8 cellular contexts compared by ENCODE assay signal in the genomic region with DNA sequence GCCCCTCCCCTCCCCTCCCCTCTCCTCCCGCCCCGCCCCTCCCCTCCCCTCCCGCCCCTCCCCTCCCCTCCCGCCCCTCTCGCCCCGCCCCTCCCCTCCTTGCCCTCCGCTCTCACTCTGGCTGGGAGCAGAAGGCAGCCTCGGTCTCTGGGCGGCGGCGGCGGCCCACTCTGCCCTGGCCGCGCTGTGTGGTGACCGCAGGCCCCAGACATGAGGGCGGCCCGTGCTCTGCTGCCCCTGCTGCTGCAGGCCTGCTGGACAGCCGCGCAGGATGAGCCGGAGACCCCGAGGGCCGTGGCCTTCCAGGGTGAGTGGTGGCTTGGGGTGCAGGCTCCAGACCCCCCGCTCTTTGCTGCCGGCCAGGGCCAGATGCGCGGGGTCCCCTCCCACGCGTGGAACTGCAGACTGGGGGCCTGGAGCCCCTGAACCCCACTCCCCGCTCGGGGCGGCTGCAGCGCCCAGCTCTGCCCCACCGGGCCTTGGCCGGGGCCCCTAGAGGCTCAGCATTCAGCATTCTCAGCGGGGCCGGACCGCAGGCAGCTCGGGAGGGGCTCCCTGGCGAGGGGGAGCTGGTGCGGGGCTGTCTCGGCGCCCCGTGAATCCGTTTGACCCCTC. TPM values are rescaled to one million over a fixed set of nuclear protein-coding genes. Genes with fewer than 3 reads are reported as not detected.
DNase-seq lines count a peak whose midpoint lies in the region; ATAC-seq and TF ChIP-seq lines count a peak whose summit lies in the region.

A gene with protein sequence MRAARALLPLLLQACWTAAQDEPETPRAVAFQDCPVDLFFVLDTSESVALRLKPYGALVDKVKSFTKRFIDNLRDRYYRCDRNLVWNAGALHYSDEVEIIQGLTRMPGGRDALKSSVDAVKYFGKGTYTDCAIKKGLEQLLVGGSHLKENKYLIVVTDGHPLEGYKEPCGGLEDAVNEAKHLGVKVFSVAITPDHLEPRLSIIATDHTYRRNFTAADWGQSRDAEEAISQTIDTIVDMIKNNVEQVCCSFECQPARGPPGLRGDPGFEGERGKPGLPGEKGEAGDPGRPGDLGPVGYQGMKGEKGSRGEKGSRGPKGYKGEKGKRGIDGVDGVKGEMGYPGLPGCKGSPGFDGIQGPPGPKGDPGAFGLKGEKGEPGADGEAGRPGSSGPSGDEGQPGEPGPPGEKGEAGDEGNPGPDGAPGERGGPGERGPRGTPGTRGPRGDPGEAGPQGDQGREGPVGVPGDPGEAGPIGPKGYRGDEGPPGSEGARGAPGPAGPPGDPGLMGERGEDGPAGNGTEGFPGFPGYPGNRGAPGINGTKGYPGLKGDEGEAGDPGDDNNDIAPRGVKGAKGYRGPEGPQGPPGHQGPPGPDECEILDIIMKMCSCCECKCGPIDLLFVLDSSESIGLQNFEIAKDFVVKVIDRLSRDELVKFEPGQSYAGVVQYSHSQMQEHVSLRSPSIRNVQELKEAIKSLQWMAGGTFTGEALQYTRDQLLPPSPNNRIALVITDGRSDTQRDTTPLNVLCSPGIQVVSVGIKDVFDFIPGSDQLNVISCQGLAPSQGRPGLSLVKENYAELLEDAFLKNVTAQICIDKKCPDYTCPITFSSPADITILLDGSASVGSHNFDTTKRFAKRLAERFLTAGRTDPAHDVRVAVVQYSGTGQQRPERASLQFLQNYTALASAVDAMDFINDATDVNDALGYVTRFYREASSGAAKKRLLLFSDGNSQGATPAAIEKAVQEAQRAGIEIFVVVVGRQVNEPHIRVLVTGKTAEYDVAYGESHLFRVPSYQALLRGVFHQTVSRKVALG (plus strand): TSS at position 130 of the 615 bp plus-strand sequence. CDS start 81 bp downstream, at position 211.

- H3K9me3 ChIP-seq in Loucy (ENCODE audit: insufficient read depth, low read depth, low read length) = no peaks in the 10 kb centered on the region

- peak within 1 kb of the TSS in 1 of 10 donors; percentile 79 for H3K27ac Mint-ChIP-seq in naive thymus-derived CD8-positive, alpha-beta T cell

- H3F3A ChIP-seq in Loucy (ENCODE audit: low read depth) = peaks cover 3% of the 10 kb centered on the region; the same call in 1 of the 2 replicates

- POLR2A ChIA-PET in naive thymus-derived CD8-positive, alpha-beta T cell (lab: Charles Lee) = interaction anchor here (0.7 to 1.2 kb wide), 2 partner anchors 8 to 11 kb away, joined by 3 read pairs; no protein-coding TSS in a partner anchor

- peak within 1 kb of the TSS; percentile 67 for H3K4me3 ChIP-seq in Loucy (ENCODE audit: low read length, poor library complexity, severe bottlenecking)
- H3K4me3 ChIP-seq in fibroblast of the aortic adventitia (ENCODE audit: low read depth, low read length) = peak within 1 kb of the TSS; percentile 95

- in situ Hi-C loops in Caki2 (cut with HindIII; ENCODE audit: low pct_unique_long_range_greater_than_20kb, low sequenced_read_pairs) = no loop called here

- no peaks in the 10 kb centered on the region for H4K20me1 ChIP-seq in Loucy (ENCODE audit: insufficient read depth, low read length, poor library complexity, severe bottlenecking)

- TF ChIP-seq CTCF in Loucy (conservative IDR thresholded peaks at IDR 0.05; ENCODE audit: low read length) (no peak), fibroblast of the aortic adventitia (IDR thresholded peaks at IDR 0.05; ENCODE audit: insufficient read depth, low read length) (no peak)

- no peaks in the 10 kb centered on the region for H3K9me3 Mint-ChIP-seq in naive thymus-derived CD8-positive, alpha-beta T cell

- peaks cover 15% of the 10 kb centered on the region for H3K27me3 ChIP-seq in Loucy (ENCODE audit: insufficient read depth, low read length, poor library complexity, severe bottlenecking)

- H2AFZ ChIP-seq in Loucy (ENCODE audit: low read length) = peak within 1 kb of the TSS; percentile 76

- H3K9me2 ChIP-seq in Loucy (replicated peaks; ENCODE audit: low read depth, low read length) = no peaks in the 10 kb centered on the region

- peak; percentile 53 to 70 for ATAC-seq in naive thymus-derived CD8-positive, alpha-beta T cell
- ATAC-seq in GM21360 (IDR thresholded peaks at IDR 0.05; ENCODE audit: unreplicated experiment) = no peak
- no peak for ATAC-seq in GM21737 (IDR thresholded peaks at IDR 0.05; ENCODE audit: unreplicated experiment)
- no peak for ATAC-seq in HG02588 (IDR thresholded peaks at IDR 0.05; ENCODE audit: unreplicated experiment)

- H3K4me2 ChIP-seq in Loucy (ENCODE audit: low read depth, low read length, poor library complexity, severe bottlenecking) = peak within 1 kb of the TSS; percentile 76

- peak within 1 kb of the TSS; percentile 13 for H3K9ac ChIP-seq in Loucy (ENCODE audit: low read depth, low read length, poor library complexity, severe bottlenecking)

- DNase-seq in Caki2 (ENCODE audit: low read depth) = peak; percentile 50
- peak; percentile 25 for DNase-seq in activated T-helper 9 cell treated with anti-CD3 and anti-CD28 coated beads, Interleukin-2, amount 50 U/mL, for 16 hours (ENCODE audit: low read depth)
- DNase-seq in fibroblast of the aortic adventitia (ENCODE audit: low read depth) = peak; percentile 71
- peak in 5 of 10 donors; percentile 37 to 73 (median 42) for DNase-seq in naive thymus-derived CD8-positive, alpha-beta T cell

- H3K27me3 Mint-ChIP-seq in naive thymus-derived CD8-positive, alpha-beta T cell = peaks cover 0 to 4% (median 0%) of the 10 kb centered on the region in 5 donors

- peaks cover 23% of the 10 kb centered on the region for H3K4me1 ChIP-seq in Loucy (ENCODE audit: insufficient read depth, low read length, poor library complexity, severe bottlenecking)

- H3K36me3 Mint-ChIP-seq in naive thymus-derived CD8-positive, alpha-beta T cell = peaks cover 3 to 7% (median 6%) of the 10 kb centered on the region in 3 donors

- H3K4me3 Mint-ChIP-seq in naive thymus-derived CD8-positive, alpha-beta T cell = peak within 1 kb of the TSS in 9 of 10 donors; percentile 50 to 80 (median 62)

- no peaks in the 10 kb centered on the region for H3K79me2 ChIP-seq in Loucy (ENCODE audit: insufficient read depth, low read length)

- H3K36me3 ChIP-seq in Loucy (ENCODE audit: insufficient read depth, low read length) = no peaks in the 10 kb centered on the region

- H3K4me1 Mint-ChIP-seq in naive thymus-derived CD8-positive, alpha-beta T cell = peaks cover 0 to 21% (median 14%) of the 10 kb centered on the region in 4 donors

RNA-seq across cellular contexts. Expression of the gene that starts here (rescaled TPM):
- 95.8 and 146 TPM in 2 replicates for total RNA-seq in Caki2 (2014; rRNA removed; shearing (Covaris generic); ENCODE audit: low replicate concordance)
- total RNA-seq in fibroblast of the aortic adventitia (ENCODE audit: low replicate concordance) = 1,082 and 1,517 TPM in 2 replicates
- 10 to 100 TPM; 19.4 to 21.0 TPM for total RNA-seq in naive thymus-derived CD8-positive, alpha-beta T cell
- 1 to 10 TPM; 1.7 to 2.0 (median 1.7) TPM for polyA plus RNA-seq in naive thymus-derived CD8-positive, alpha-beta T cell

Comparison
In these comparisons a context has a peak if more than half of its experiments do, and no peak if none do; other contexts are left out.
1. ATAC-seq: peak in naive thymus-derived CD8-positive, alpha-beta T cell (2 of 2); none in GM21360 (single experiment), GM21737 (single experiment) and HG02588 (single experiment).